ENCODE assay signal across 8 cellular contexts in genomic region chr19:38543807-38544568, GRCh38.
DNase-seq lines count a peak whose midpoint lies in the region; ATAC-seq and TF ChIP-seq lines count a peak whose summit lies in the region.

No MANE protein-coding gene starts in this region.

- peak; percentile 53 for TF ChIP-seq CTCF in astrocyte of the cerebellum (IDR thresholded peaks at IDR 0.05; ENCODE audit: low read depth, low read length, missing control alignments)

- no peak overlapping the region for H3K4me3 ChIP-seq in astrocyte of the cerebellum (ENCODE audit: low read depth, low read length)
- no peak overlapping the region for H3K4me3 ChIP-seq in skeletal muscle tissue (ENCODE audit: low read length in 3 of 3)

- peaks cover 4 to 13% (median 6%) of the 10 kb centered on the region in 3 donors for H3K4me1 ChIP-seq in skeletal muscle tissue (ENCODE audit: control insufficient read depth in 3 of 3, insufficient read depth in 3 of 3, low read length in 3 of 3)

- H3K27me3 ChIP-seq in skeletal muscle tissue (ENCODE audit: control insufficient read depth in 3 of 3, insufficient read depth in 3 of 3, low read length in 3 of 3) = no peaks in the 10 kb centered on the region

- no peaks in the 10 kb centered on the region for H3K9me3 ChIP-seq in skeletal muscle tissue (ENCODE audit: control insufficient read depth in 3 of 3, low read length in 3 of 3)

- ATAC-seq in HG03135 (IDR thresholded peaks at IDR 0.05; ENCODE audit: unreplicated experiment) = peak; percentile 51

- H3K27ac ChIP-seq in skeletal muscle tissue (ENCODE audit: low read depth, low read length) = peak overlapping the region; percentile 46

- in situ Hi-C loops in astrocyte of the cerebellum (cut with HindIII; ENCODE audit: low sequenced_read_pairs) = no loop called here

- DNase-seq in NCI-H345 (lab: John Stamatoyannopoulos, UW) (peak; percentile 42), NCI-H345 treated with DMSO at 0.1 percent for 48 hours (lab: John Stamatoyannopoulos, UW; ENCODE audit: unreplicated experiment) (no peak), OCI-M1 (lab: John Stamatoyannopoulos, UW) (peak; percentile 99), astrocyte of the cerebellum (ENCODE audit: low read depth) (peak; percentile 5), hypothalamus (lab: John Stamatoyannopoulos, UW) (peak in 48 of 51 donors; percentile 11 to 85 (median 51)), ecto neural progenitor cell (ENCODE audit: low spot score) (no peak)

- peaks cover 53 to 71% (median 57%) of the 10 kb centered on the region in 3 donors for H3K36me3 ChIP-seq in skeletal muscle tissue (ENCODE audit: control insufficient read depth in 3 of 3, insufficient read depth in 3 of 3, low read length in 3 of 3)

- H3K9ac ChIP-seq in skeletal muscle tissue (ENCODE audit: low read depth in 1 of 3, low read length in 3 of 3) = no peak overlapping the region

Comparison
In these comparisons a context has a peak if more than half of its experiments do, and no peak if none do; other contexts are left out.
1. DNase-seq: peak in NCI-H345 (single experiment), OCI-M1 (single experiment), astrocyte of the cerebellum (single experiment) and hypothalamus (48 of 51); none in NCI-H345 treated with DMSO at 0.1 percent for 48 hours (single experiment) and ecto neural progenitor cell (single experiment).